ENCODE assay signal across 26 cellular contexts in the genomic region with DNA sequence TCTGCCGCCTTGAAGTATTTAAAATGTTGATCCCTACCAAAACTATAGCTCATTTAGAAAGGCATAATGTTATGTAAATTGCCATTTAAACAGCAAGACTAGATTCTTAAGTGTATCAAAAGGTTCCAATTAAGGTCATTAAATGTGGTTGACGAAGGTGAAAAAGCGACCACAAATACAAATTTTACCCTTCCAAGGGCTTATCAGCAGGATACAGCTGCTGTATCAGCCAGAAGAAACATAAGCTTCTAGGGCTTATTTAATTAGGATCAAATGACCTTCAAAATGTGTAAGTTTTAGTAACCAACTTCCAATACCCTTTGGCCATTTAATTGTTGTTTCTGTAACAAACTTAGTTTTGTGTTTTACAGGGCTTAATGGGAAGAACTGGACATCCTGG.
"Had no signal": no experiment of that assay in that cellular context is flagged by ENCODE, and none has a peak within 500 bp of the region (broad histone marks: within the 10 kb centered on the region; RNA-seq: fewer than 3 reads in every experiment).

No MANE protein-coding gene starts in this region.

- H3K4me3 ChIP-seq: body of pancreas had no signal

- H3K27ac ChIP-seq: body of pancreas had no signal

- DNase-seq: activated CD4-positive, alpha-beta T cell treated with anti-CD3 and anti-CD28 coated beads for 48 hours; activated CD4-positive, alpha-beta T cell treated with anti-CD3 and anti-CD28 coated beads, Interleukin-2, amount 50 U/mL, for 4 hours; activated CD4-positive, CD25-positive, alpha-beta regulatory T cell treated with anti-CD3 and anti-CD28 coated beads, Interleukin-2, amount 50 U/mL, for 72 hours; activated CD8-positive, alpha-beta memory T cell treated with anti-CD3 and anti-CD28 coated beads, Interleukin-2, amount 50 U/mL, for 48 hours; activated CD8-positive, alpha-beta T cell treated with anti-CD3 and anti-CD28 coated beads, Interleukin-2, amount 10 ng/mL, durations not matched to agents 7 days and 5 days; activated effector memory CD4-positive, alpha-beta T cell treated with Interleukin-2 at 50 U/mL for 16 hours; activated naive CD4-positive, alpha-beta T cell; activated T-cell treated with anti-CD3 and anti-CD28 coated beads, Interleukin-2, amount 50 U/mL, for 1 hour; aorta; body of pancreas; central memory CD4-positive, alpha-beta T cell; Karpas-422; NCI-H1105 treated with DMSO at 0.1 percent for 48 hours; NCI-H1436 treated with DMSO at 0.1 percent for 48 hours; NCI-H187 treated with DMSO at 0.1 percent for 48 hours; NCI-H2081 treated with DMSO at 0.1 percent for 48 hours; NCI-H446; NCI-H526; NCI-H774; NK-92 treated with Interleukin-12 subunit alpha and Interleukin-12 subunit beta, amount 100 ng/mL, for 24 hours; PC-3; SHP77; T-cell; T-helper 2 cell; T1000 had no signal

- H3K9me3 ChIP-seq: body of pancreas had no signal

- H3K27me3 ChIP-seq: body of pancreas had no signal

- ATAC-seq: activated CD8-positive, alpha-beta T cell treated with anti-CD3 and anti-CD28 coated beads, Interleukin-2, amount 10 ng/mL, durations not matched to agents 7 days and 5 days; body of pancreas; PC-3; T-cell; WTC11 had no signal
